Comparison of ENCODE assay signal across 18 cellular contexts in the genomic region with DNA sequence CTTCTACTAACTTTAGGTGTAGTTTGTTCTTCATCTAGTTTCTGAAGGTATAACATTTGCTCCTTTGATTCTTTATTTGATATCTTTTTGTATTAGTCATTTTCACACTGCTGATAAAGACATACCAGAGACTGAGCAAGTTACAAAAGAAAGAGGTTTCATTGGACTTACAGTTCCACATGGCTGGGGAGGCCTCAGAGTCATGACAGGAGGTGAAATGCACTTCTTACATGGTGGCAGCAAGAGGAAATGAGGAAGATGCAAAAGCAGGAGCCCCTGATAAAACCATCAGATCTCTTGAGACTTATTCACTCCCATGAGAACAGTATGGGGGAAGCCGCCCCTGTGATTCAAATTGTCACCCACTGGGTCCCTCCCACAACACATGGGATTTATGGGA.
DNase-seq lines count a peak whose midpoint lies in the region; ATAC-seq, FAIRE-seq and TF ChIP-seq lines count a peak whose summit lies in the region.
"Had no signal": no experiment of that assay in that cellular context is flagged by ENCODE, and none has a peak within 500 bp of the region (broad histone marks: within the 10 kb centered on the region; RNA-seq: fewer than 3 reads in every experiment).

No MANE protein-coding gene starts in this region.

- H4K20me1 ChIP-seq in GM23248 (ENCODE audit: insufficient read depth) (no peaks in the 10 kb centered on the region), astrocyte (ENCODE audit: insufficient read depth, low read length) (no peaks in the 10 kb centered on the region)
- H4K20me1 ChIP-seq: BLaER1 had no signal

- no peak overlapping the region for H3K27ac ChIP-seq in GM23248
- no peak overlapping the region for H3K27ac ChIP-seq in astrocyte (ENCODE audit: low read depth, low read length)
- H3K27ac ChIP-seq in aorta (ENCODE audit: low read depth in 1 of 2, low read length in 2 of 2) = no peak overlapping the region
- H3K27ac ChIP-seq: BLaER1 had no signal

- H3K9ac ChIP-seq in GM23248 (no peak overlapping the region), astrocyte (ENCODE audit: low read length) (no peak overlapping the region)
- H3K9ac ChIP-seq: BLaER1 had no signal

- FAIRE-seq in astrocyte (lab: Jason Lieb, UNC) = no peak
- FAIRE-seq: H1, HepG2 had no signal

- WGBS in GM23248 (ENCODE audit: low coverage in 1 of 2, low lambda C conversion rate in 2 of 2, missing lambda C conversion rate in 2 of 2), 2 experiments = 88 to 100% methylated on average over 1 of the region's 1 CpG
- WGBS in aorta, 2 donors = 75 to 96% methylated on average over 1 of the region's 1 CpG

- in situ Hi-C loops in GM23248 (cut with MboI) = no loop called here

- H3K27me3 Mint-ChIP-seq in astrocyte (ENCODE audit: low read depth, unreplicated experiment) = no peaks in the 10 kb centered on the region
- H3K27me3 Mint-ChIP-seq: CD4-positive, alpha-beta memory T cell had no signal

- no peak overlapping the region for H3K4me3 Mint-ChIP-seq in astrocyte (ENCODE audit: unreplicated experiment)
- H3K4me3 Mint-ChIP-seq: CD14-positive monocyte; CD4-positive, alpha-beta memory T cell; H9 had no signal

- H2AFZ ChIP-seq in GM23248 = peak overlapping the region; percentile 12; the same call in 1 of the 2 replicates
- no peak overlapping the region for H2AFZ ChIP-seq in astrocyte (ENCODE audit: low read depth, low read length)

- H3K4me2 ChIP-seq in GM23248 (ENCODE audit: unreplicated experiment) (no peak overlapping the region), astrocyte (ENCODE audit: low read length) (no peak overlapping the region)
- H3K4me2 ChIP-seq: BLaER1 had no signal

- H3K4me1 ChIP-seq in GM23248 (ENCODE audit: insufficient read depth) = 0 out of 2 replicates have a peak, but pooled peaks cover 7% of the 10 kb centered on the region
- H3K4me1 ChIP-seq in astrocyte (ENCODE audit: insufficient read depth, low read length) = no peaks in the 10 kb centered on the region
- no peaks in the 10 kb centered on the region for H3K4me1 ChIP-seq in aorta (ENCODE audit: control insufficient read depth in 1 of 2, insufficient read depth in 2 of 2, low read length in 2 of 2)
- H3K4me1 ChIP-seq: BLaER1 had no signal

- no peak for TF ChIP-seq CTCF in astrocyte (IDR thresholded peaks at IDR 0.05; ENCODE audit: insufficient read depth, low read depth, low read length)
- no peak for TF ChIP-seq CTCF in fibroblast of the aortic adventitia (IDR thresholded peaks at IDR 0.05; ENCODE audit: insufficient read depth, low read length)

- no peak overlapping the region for H3K27ac Mint-ChIP-seq in astrocyte (ENCODE audit: unreplicated experiment)
- H3K27ac Mint-ChIP-seq: CD14-positive monocyte; CD4-positive, alpha-beta memory T cell; H9 had no signal

- no peaks in the 10 kb centered on the region for H3K9me3 Mint-ChIP-seq in astrocyte (ENCODE audit: unreplicated experiment)

- H3K36me3 Mint-ChIP-seq in astrocyte (ENCODE audit: low read depth, unreplicated experiment) = no peaks in the 10 kb centered on the region
- H3K36me3 Mint-ChIP-seq: CD14-positive monocyte; CD4-positive, alpha-beta memory T cell had no signal

- intact Hi-C loops in aorta (cut with DNase I) = no loop called here

- no peak for DNase-seq in GM23248
- DNase-seq in NCI-H226 = peak; percentile 60
- DNase-seq in astrocyte (ENCODE audit: low read depth) = peak; percentile 24
- DNase-seq in fibroblast of the aortic adventitia (ENCODE audit: low read depth) = peak; percentile 19
- DNase-seq in medulla oblongata (ENCODE audit: extremely low spot score) = no peak
- DNase-seq in stimulated activated CD4-positive, alpha-beta T cell treated with anti-CD3 and anti-CD28 coated beads, Interleukin-2, amount 100 ng/mL, for 24 hours = no peak
- no peak for DNase-seq in aorta
- DNase-seq: 8988T; Calu3; CD4-positive, alpha-beta memory T cell; DMS79 treated with DMSO at 0.1 percent for 48 hours; GF-D8; H9 had no signal

- no peak for ATAC-seq in GM21367 (IDR thresholded peaks at IDR 0.05; ENCODE audit: unreplicated experiment)
- ATAC-seq in aorta (ENCODE audit: low FRiP score) = no peak
- ATAC-seq: HepG2 had no signal

- H3K79me2 ChIP-seq in GM23248 (ENCODE audit: insufficient read depth) = no peaks in the 10 kb centered on the region
- no peaks in the 10 kb centered on the region for H3K79me2 ChIP-seq in astrocyte (ENCODE audit: insufficient read depth, low read length)

- H3K9me2 ChIP-seq in GM23248 (ENCODE audit: insufficient read depth) = no peaks in the 10 kb centered on the region; the same call in 1 of the 2 replicates

- H3K4me1 Mint-ChIP-seq in astrocyte (ENCODE audit: low read depth, unreplicated experiment) = no peaks in the 10 kb centered on the region
- H3K4me1 Mint-ChIP-seq: CD14-positive monocyte; CD4-positive, alpha-beta memory T cell had no signal

- H3K4me3 ChIP-seq in GM23248 (no peak overlapping the region), astrocyte (ENCODE audit: insufficient read depth, low read depth, low read length) (no peak overlapping the region), fibroblast of the aortic adventitia (ENCODE audit: low read depth, low read length) (no peak overlapping the region), aorta (ENCODE audit: low read length in 2 of 2) (no peak overlapping the region)
- H3K4me3 ChIP-seq: BLaER1 had no signal

- H3K27me3 ChIP-seq in GM23248 (replicated peaks; ENCODE audit: insufficient read depth) (no peaks in the 10 kb centered on the region), astrocyte (ENCODE audit: insufficient read depth, low read length) (no peaks in the 10 kb centered on the region), aorta (ENCODE audit: control insufficient read depth in 1 of 2, insufficient read depth in 2 of 2, low read length in 1 of 2) (no peaks in the 10 kb centered on the region)
- H3K27me3 ChIP-seq: BLaER1 had no signal

- H3K9me3 ChIP-seq in GM23248 (ENCODE audit: low read depth) = no peaks in the 10 kb centered on the region
- no peaks in the 10 kb centered on the region for H3K9me3 ChIP-seq in astrocyte (ENCODE audit: insufficient read depth, low read depth, low read length)
- no peaks in the 10 kb centered on the region for H3K9me3 ChIP-seq in aorta (ENCODE audit: control insufficient read depth, low read length)
- H3K9me3 ChIP-seq: BLaER1 had no signal

- no peaks in the 10 kb centered on the region for H3K36me3 ChIP-seq in GM23248 (ENCODE audit: low read depth)
- H3K36me3 ChIP-seq in astrocyte (ENCODE audit: insufficient read depth, low read length) = no peaks in the 10 kb centered on the region
- no peaks in the 10 kb centered on the region for H3K36me3 ChIP-seq in aorta (ENCODE audit: control insufficient read depth in 1 of 2, insufficient read depth in 2 of 2, low read length in 1 of 2)
- H3K36me3 ChIP-seq: BLaER1 had no signal

- H3F3A ChIP-seq in GM23248 (ENCODE audit: insufficient read depth) = no peaks in the 10 kb centered on the region

Comparison
In these comparisons a context has a peak if more than half of its experiments do, and no peak if none do; other contexts are left out.
1. DNase-seq: peak in NCI-H226 (single experiment), astrocyte (single experiment) and fibroblast of the aortic adventitia (single experiment); none in GM23248 (single experiment), medulla oblongata (single experiment), stimulated activated CD4-positive, alpha-beta T cell treated with anti-CD3 and anti-CD28 coated beads, Interleukin-2, amount 100 ng/mL, for 24 hours (0 of 2) and aorta (0 of 2).